In genomic region chr20:41017448-41018042, GRCh38 we compare ENCODE assay signal across 1 cellular context.
TF ChIP-seq lines count a peak whose summit lies in the region.

No MANE protein-coding gene starts in this region.

TF ChIP-seq in HepG2, 621 proteins besides CTCF, POLR2A, EP300 and RAD21 (continued from another document):
- TF ChIP-seq ZHX2 (IDR thresholded peaks at IDR 0.05; ENCODE audit: low read depth) (no peak), ZHX2 (CRISPR knock-in tag; IDR thresholded peaks at IDR 0.05; ENCODE audit: borderline replicate concordance) (no peak), REPIN1 (CRISPR knock-in tag; IDR thresholded peaks at IDR 0.05; ENCODE audit: borderline replicate concordance, low read depth) (no peak), BCL6 (CRISPR knock-in tag; IDR thresholded peaks at IDR 0.05) (peak; percentile 60), SOX13 (IDR thresholded peaks at IDR 0.05) (no peak), SOX13 (CRISPR knock-in tag; conservative IDR thresholded peaks at IDR 0.05 in 1 of 2, IDR thresholded peaks at IDR 0.05 in 1 of 2) (no peak), SP1 (IDR thresholded peaks at IDR 0.05) (no peak), SP1 (CRISPR knock-in tag; IDR thresholded peaks at IDR 0.05) (no peak), ATF2 (CRISPR knock-in tag; IDR thresholded peaks at IDR 0.05) (no peak), ZNF691 (CRISPR knock-in tag; IDR thresholded peaks at IDR 0.05; ENCODE audit: borderline replicate concordance, low read depth) (no peak), TBL1XR1 (IDR thresholded peaks at IDR 0.05; ENCODE audit: borderline replicate concordance, low read length, partially characterized antibody) (no peak), RORA (CRISPR knock-in tag; IDR thresholded peaks at IDR 0.05) (no peak), FUBP1 (CRISPR knock-in tag; IDR thresholded peaks at IDR 0.05; ENCODE audit: borderline replicate concordance) (no peak), YEATS2 (CRISPR knock-in tag; IDR thresholded peaks at IDR 0.05; ENCODE audit: borderline replicate concordance) (no peak), HNF4A (CRISPR knock-in tag; IDR thresholded peaks at IDR 0.05) (peak; percentile 62), ZMYM4 (CRISPR knock-in tag; IDR thresholded peaks at IDR 0.05) (peak; percentile 48; the same call in 1 of the 2 replicates), ZNF160 (CRISPR knock-in tag; IDR thresholded peaks at IDR 0.05) (no peak), SIN3B (IDR thresholded peaks at IDR 0.05; ENCODE audit: low read length) (no peak), NR2F1 (CRISPR knock-in tag; IDR thresholded peaks at IDR 0.05) (no peak), ZNF331 (CRISPR knock-in tag; IDR thresholded peaks at IDR 0.05) (no peak), ZNF784 (CRISPR knock-in tag; IDR thresholded peaks at IDR 0.05; ENCODE audit: borderline replicate concordance) (no peak), FOXO4 (CRISPR knock-in tag; conservative IDR thresholded peaks at IDR 0.05) (0 out of 2 replicates have a peak, but pooled peaks have one; percentile 73), JUND (CRISPR knock-in tag; IDR thresholded peaks at IDR 0.05) (no peak), ZNF264 (CRISPR knock-in tag; IDR thresholded peaks at IDR 0.05) (no peak), U2AF2 (IDR thresholded peaks at IDR 0.05; ENCODE audit: low read depth, low read length) (no peak), ZNF609 (CRISPR knock-in tag; IDR thresholded peaks at IDR 0.05; ENCODE audit: borderline replicate concordance) (peak; percentile 38; the same call in 1 of the 2 replicates)
